In genomic region chr4:74539043-74539790, GRCh38 we compare ENCODE assay signal across 17 cellular contexts.
DNase-seq lines count a peak whose midpoint lies in the region; ATAC-seq, FAIRE-seq and TF ChIP-seq lines count a peak whose summit lies in the region.
"Had no signal": no experiment of that assay in that cellular context is flagged by ENCODE, and none has a peak within 500 bp of the region (broad histone marks: within the 10 kb centered on the region; RNA-seq: fewer than 3 reads in every experiment).

No MANE protein-coding gene starts in this region.

- no peak overlapping the region for H3K4me3 ChIP-seq in fibroblast of the aortic adventitia (ENCODE audit: low read depth, low read length)
- H3K4me3 ChIP-seq in WERI-Rb-1 (ENCODE audit: low read depth, low read length) = no peak overlapping the region
- H3K4me3 ChIP-seq: psoas muscle, SK-N-MC had no signal

- no peak for TF ChIP-seq CTCF in fibroblast of the aortic adventitia (IDR thresholded peaks at IDR 0.05; ENCODE audit: insufficient read depth, low read length)
- no peak for TF ChIP-seq CTCF in D721Med (IDR thresholded peaks at IDR 0.05; ENCODE audit: insufficient read depth, missing control alignments)
- no peak for TF ChIP-seq CTCF in WERI-Rb-1 (IDR thresholded peaks at IDR 0.05; ENCODE audit: low read depth, low read length)

- no peak overlapping the region for H3K27ac ChIP-seq in WERI-Rb-1
- H3K27ac ChIP-seq: C4-2B, psoas muscle, SK-N-MC had no signal

- FAIRE-seq in D721Med (lab: Jason Lieb, UNC) = no peak
- FAIRE-seq: endometrium had no signal

- H3K27me3 ChIP-seq in WERI-Rb-1 (ENCODE audit: insufficient read depth, low read depth, severe bottlenecking) = no peaks in the 10 kb centered on the region

- no peaks in the 10 kb centered on the region for H3K36me3 ChIP-seq in WERI-Rb-1

- no peaks in the 10 kb centered on the region for H3K9me3 ChIP-seq in WERI-Rb-1 (ENCODE audit: severe bottlenecking)
- H3K9me3 ChIP-seq: psoas muscle had no signal

- ATAC-seq in GM18909 (IDR thresholded peaks at IDR 0.05; ENCODE audit: poor library complexity, unreplicated experiment) (peak; percentile 67), GM18517 (IDR thresholded peaks at IDR 0.05; ENCODE audit: unreplicated experiment) (no peak)
- ATAC-seq: psoas muscle; stimulated activated naive CD8-positive, alpha-beta T cell treated with anti-CD3 and anti-CD28 coated beads, Interleukin-15, Interleukin-2, amounts not matched to agents 100 U/mL and 50 U/mL, for 24 hours had no signal

- DNase-seq in HT-29 (ENCODE audit: low spot score) = peak; percentile 76
- DNase-seq in fibroblast of the aortic adventitia (ENCODE audit: low read depth) = peak; percentile 34
- DNase-seq in renal cortical epithelial cell (ENCODE audit: low read depth) = peak; percentile 99
- DNase-seq in D721Med (ENCODE audit: insufficient read length, low spot score) = no peak
- DNase-seq in HCEC 1CT = no peak
- no peak for DNase-seq in WERI-Rb-1
- DNase-seq: activated B cell treated with CpG ODN at 0.5 μM for 24 hours; amygdala; NCI-H82; psoas muscle; stimulated activated CD4-positive, alpha-beta T cell treated with anti-CD3 and anti-CD28 coated beads, Interleukin-4, amount 100 ng/mL, for 1 hour; stimulated activated naive CD8-positive, alpha-beta T cell treated with anti-CD3 and anti-CD28 coated beads, Interleukin-15, Interleukin-2, amounts not matched to agents 100 U/mL and 50 U/mL, for 24 hours had no signal

Comparison
In these comparisons a context has a peak if more than half of its experiments do, and no peak if none do; other contexts are left out.
1. DNase-seq: peak in HT-29 (single experiment), fibroblast of the aortic adventitia (single experiment) and renal cortical epithelial cell (single experiment); none in D721Med (single experiment), HCEC 1CT (single experiment) and WERI-Rb-1 (single experiment).